ENCODE assay signal across 29 cellular contexts in the genomic region with DNA sequence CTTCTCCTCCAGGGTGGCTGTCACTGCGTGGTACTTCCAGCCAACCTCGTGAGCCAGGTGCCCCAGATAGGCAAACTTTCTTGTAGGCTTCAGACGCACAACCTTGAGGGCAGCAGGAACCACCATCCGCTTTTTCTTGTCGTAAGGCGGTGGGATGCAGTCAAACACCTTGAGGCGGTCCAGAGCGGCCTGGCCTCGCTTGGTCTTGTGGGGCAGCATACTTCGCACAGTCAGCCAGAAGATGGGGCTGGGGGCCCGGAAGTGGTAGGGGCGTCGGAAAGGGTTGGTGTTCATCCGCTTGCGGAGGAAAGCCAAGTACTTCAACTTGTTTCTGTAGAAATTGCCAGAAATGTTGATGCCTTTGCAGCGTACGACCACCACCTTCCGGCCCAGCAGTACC.
"Had no signal": no experiment of that assay in that cellular context is flagged by ENCODE, and none has a peak within 500 bp of the region (broad histone marks: within the 10 kb centered on the region; RNA-seq: fewer than 3 reads in every experiment).

No MANE protein-coding gene starts in this region.

- H3K4me2 ChIP-seq: hepatocyte, neural progenitor cell, smooth muscle cell had no signal

- H3K4me3 ChIP-seq: hepatocyte, left lung, lower lobe of right lung, neural progenitor cell, ovary, right atrium auricular region, right lobe of liver, smooth muscle cell, tibial nerve, upper lobe of left lung, vagina had no signal

- H3K27ac Mint-ChIP-seq: mesothelial cell of epicardium; neural progenitor cell; progenitor cell of endocrine pancreas; stimulated activated memory B cell treated with anti-CD40 and anti-IgM and Interleukin-4, amounts not matched to agents 10 μg/mL and 1 μg/mL and 100 μg/mL, for 72 hours; stimulated activated naive CD8-positive, alpha-beta T cell treated with anti-CD3 and anti-CD28 coated beads, Interleukin-15, amount 100 ng/mL, for 72 hours had no signal

- H2AFZ ChIP-seq: hepatocyte, neural progenitor cell had no signal

- H3K27ac ChIP-seq: hepatocyte, left lung, lower lobe of right lung, neural progenitor cell, ovary, right atrium auricular region, right lobe of liver, tibial nerve, upper lobe of left lung, vagina had no signal

- H3K4me1 Mint-ChIP-seq: nephron progenitor cell, neural progenitor cell had no signal

- H3K36me3 Mint-ChIP-seq: natural killer cell had no signal

- H3K9me3 Mint-ChIP-seq: natural killer cell; stimulated activated memory B cell treated with anti-CD40 and anti-IgM and Interleukin-4, amounts not matched to agents 10 μg/mL and 1 μg/mL and 100 μg/mL, for 72 hours had no signal

- H3K4me1 ChIP-seq: neural progenitor cell, right lobe of liver had no signal

- H3K9me3 ChIP-seq: left lung, lower lobe of right lung, ovary, right atrium auricular region, right lobe of liver, tibial nerve, upper lobe of left lung, vagina had no signal

- H3K27me3 ChIP-seq: hepatocyte, left lung, neural progenitor cell, ovary, right atrium auricular region, right lobe of liver, tibial nerve, upper lobe of left lung, vagina had no signal

- H3K4me3 Mint-ChIP-seq: mesothelial cell of epicardium; natural killer cell; nephron progenitor cell; neural progenitor cell; stimulated activated memory B cell treated with anti-CD40 and anti-IgM and Interleukin-4, amounts not matched to agents 10 μg/mL and 1 μg/mL and 100 μg/mL, for 72 hours; stimulated activated naive CD8-positive, alpha-beta T cell treated with anti-CD3 and anti-CD28 coated beads, Interleukin-15, amount 100 ng/mL, for 72 hours had no signal

- H3K36me3 ChIP-seq: neural progenitor cell, ovary, right atrium auricular region, right lobe of liver, upper lobe of left lung, vagina had no signal

- H3K27me3 Mint-ChIP-seq: naive B cell; progenitor cell of endocrine pancreas; stimulated activated memory B cell treated with anti-CD40 and anti-IgM and Interleukin-4, amounts not matched to agents 10 μg/mL and 1 μg/mL and 100 μg/mL, for 72 hours; stimulated activated naive CD8-positive, alpha-beta T cell treated with anti-CD3 and anti-CD28 coated beads, Interleukin-15, amount 100 ng/mL, for 72 hours had no signal

- DNase-seq: islet precursor cell; kidney glomerular epithelial cell; left colon; left lung; lower lobe of right lung; mammary epithelial cell; mesenchymal stem cell; naive B cell; natural killer cell; nephron progenitor cell; ovary; right lobe of liver; stimulated activated CD4-positive, alpha-beta T cell treated with anti-CD3 and anti-CD28 coated beads, Interleukin-1b, Interleukin-23, amount 100 ng/mL, for 48 hours; stimulated activated CD4-positive, alpha-beta T cell treated with anti-CD3 and anti-CD28 coated beads, Interleukin-2, amount 100 ng/mL, for 48 hours; stimulated activated CD4-positive, alpha-beta T cell treated with anti-CD3 and anti-CD28 coated beads, Interleukin-4, amount 100 ng/mL, for 4 hours; stimulated activated CD8-positive, alpha-beta memory T cell treated with anti-CD3 and anti-CD28 coated beads, Interleukin-4, amount 100 ng/mL, for 48 hours; stimulated activated naive CD4-positive, alpha-beta T cell treated with Interleukin-2 at 50 U/mL for 16 hours; stimulated activated naive CD8-positive, alpha-beta T cell treated with anti-CD3 and anti-CD28 coated beads, Interleukin-15, amount 100 ng/mL, for 72 hours; substantia nigra had no signal

- ATAC-seq: left colon; left lung; lower lobe of right lung; natural killer cell; right lobe of liver; stimulated activated memory B cell treated with anti-CD40 and anti-IgM and Interleukin-4, amounts not matched to agents 10 μg/mL and 1 μg/mL and 100 μg/mL, for 72 hours; stimulated activated naive CD8-positive, alpha-beta T cell treated with anti-CD3 and anti-CD28 coated beads, Interleukin-15, amount 100 ng/mL, for 72 hours had no signal

- H3K9ac ChIP-seq: neural progenitor cell had no signal
